ENCODE assay signal across 1 cellular context in genomic region chrX:13046035-13046851, GRCh38.
TF ChIP-seq lines count a peak whose summit lies in the region.

No MANE protein-coding gene starts in this region.

TF ChIP-seq in GM23338, 12 proteins besides CTCF, POLR2A, EP300 and RAD21 (continued from another document):
- TF ChIP-seq ZNF462 (CRISPR knock-in tag; IDR thresholded peaks at IDR 0.05) (no peak), POLR2AphosphoS5 (IDR thresholded peaks at IDR 0.05; ENCODE audit: low read depth) (no peak), EZH2 (IDR thresholded peaks at IDR 0.05; ENCODE audit: low read depth, unreplicated experiment) (no peak)
